In genomic region chr7:117094457-117094856, GRCh38 we compare ENCODE assay signal across 2 cellular contexts.
TF ChIP-seq lines count a peak whose summit lies in the region.

No MANE protein-coding gene starts in this region.

TF ChIP-seq in IMR-90, 13 proteins besides CTCF, POLR2A, EP300 and RAD21:
- TF ChIP-seq RFX5 (IDR thresholded peaks at IDR 0.05; ENCODE audit: low read depth, low read length) (no peak), MXI1 (IDR thresholded peaks at IDR 0.05; ENCODE audit: borderline replicate concordance, low read depth, low read length) (no peak), RCOR1 (IDR thresholded peaks at IDR 0.05; ENCODE audit: insufficient replicate concordance, low read length) (no peak), FOS (IDR thresholded peaks at IDR 0.05; ENCODE audit: low read depth, low read length) (no peak), MAFK (IDR thresholded peaks at IDR 0.05; ENCODE audit: low read depth, low read length) (no peak), ELK1 (IDR thresholded peaks at IDR 0.05; ENCODE audit: borderline replicate concordance, low read depth, low read length) (no peak), MAZ (IDR thresholded peaks at IDR 0.05; ENCODE audit: borderline replicate concordance, low read depth, low read length) (no peak), NFE2L2 (IDR thresholded peaks at IDR 0.05; ENCODE audit: low read depth, low read length) (no peak)
TF ChIP-seq in IMR-90: peak in this region for 0.

TF ChIP-seq in K562, 482 proteins besides CTCF, POLR2A, EP300 and RAD21:
- TF ChIP-seq TCF3 (CRISPR knock-in tag; IDR thresholded peaks at IDR 0.05): no peak
- TF ChIP-seq BRF1 (IDR thresholded peaks at IDR 0.05; ENCODE audit: borderline replicate concordance, extremely low read depth, insufficient read length): no peak
- no peak for TF ChIP-seq ZBTB26 (CRISPR knock-in tag; IDR thresholded peaks at IDR 0.05)
- TF ChIP-seq MEIS2 (IDR thresholded peaks at IDR 0.05; ENCODE audit: partially characterized antibody): no peak
- no peak for TF ChIP-seq GTF2F1 (IDR thresholded peaks at IDR 0.05; ENCODE audit: low read depth, low read length)
- TF ChIP-seq TFAM (CRISPR knock-in tag; conservative IDR thresholded peaks at IDR 0.05): no peak
- TF ChIP-seq, protein P1, sequence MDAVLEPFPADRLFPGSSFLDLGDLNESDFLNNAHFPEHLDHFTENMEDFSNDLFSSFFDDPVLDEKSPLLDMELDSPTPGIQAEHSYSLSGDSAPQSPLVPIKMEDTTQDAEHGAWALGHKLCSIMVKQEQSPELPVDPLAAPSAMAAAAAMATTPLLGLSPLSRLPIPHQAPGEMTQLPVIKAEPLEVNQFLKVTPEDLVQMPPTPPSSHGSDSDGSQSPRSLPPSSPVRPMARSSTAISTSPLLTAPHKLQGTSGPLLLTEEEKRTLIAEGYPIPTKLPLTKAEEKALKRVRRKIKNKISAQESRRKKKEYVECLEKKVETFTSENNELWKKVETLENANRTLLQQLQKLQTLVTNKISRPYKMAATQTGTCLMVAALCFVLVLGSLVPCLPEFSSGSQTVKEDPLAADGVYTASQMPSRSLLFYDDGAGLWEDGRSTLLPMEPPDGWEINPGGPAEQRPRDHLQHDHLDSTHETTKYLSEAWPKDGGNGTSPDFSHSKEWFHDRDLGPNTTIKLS (IDR thresholded peaks at IDR 0.05; ENCODE audit: borderline replicate concordance, low read depth): no peak
- no peak for TF ChIP-seq ZNF12 (CRISPR knock-in tag; IDR thresholded peaks at IDR 0.05)
- no peak for TF ChIP-seq TEAD4 (IDR thresholded peaks at IDR 0.05; ENCODE audit: low read length)
- TF ChIP-seq TEAD4 (CRISPR knock-in tag; IDR thresholded peaks at IDR 0.05; ENCODE audit: borderline replicate concordance): no peak
